In the genomic region with DNA sequence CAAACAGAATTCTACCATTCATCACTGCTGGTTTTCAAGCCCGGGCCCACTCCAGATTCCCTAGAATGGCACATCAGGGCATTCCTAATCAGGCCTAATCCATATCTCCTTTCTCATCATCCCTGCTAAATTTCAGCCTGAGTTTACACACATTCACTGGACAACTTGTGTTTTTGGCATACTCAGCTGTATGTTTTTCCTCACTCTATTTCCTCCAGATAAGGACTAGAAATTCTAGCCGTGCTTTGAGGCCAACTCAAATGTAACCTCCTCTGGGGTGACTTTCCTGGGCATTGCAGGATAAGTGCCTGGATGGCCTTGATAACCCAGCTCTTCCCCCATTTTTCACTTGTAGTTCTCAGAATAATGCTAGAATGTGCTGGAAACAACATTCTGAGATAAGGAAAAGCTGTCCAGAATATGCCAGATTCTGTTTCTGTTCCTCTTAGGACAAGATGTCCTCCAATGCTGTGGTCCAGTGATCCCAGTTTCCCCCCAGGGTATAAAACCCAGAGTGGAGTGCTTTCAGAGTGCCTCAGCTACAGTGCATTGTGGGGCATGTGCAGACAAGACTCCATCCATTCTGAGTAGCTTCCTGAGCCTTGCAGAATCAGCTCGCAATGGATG, we compare ENCODE assay signal across 2 cellular contexts.
TF ChIP-seq lines count a peak whose summit lies in the region.

No MANE protein-coding gene starts in this region.

TF ChIP-seq in SK-N-SH treated with all-trans-retinoic acid at 6 μM for 48 hours, 23 proteins besides CTCF, POLR2A, EP300 and RAD21:
- TF ChIP-seq TOX (CRISPR knock-in tag; IDR thresholded peaks at IDR 0.05; ENCODE audit: borderline replicate concordance), result no peak
- TF ChIP-seq GLIS3 (CRISPR knock-in tag; IDR thresholded peaks at IDR 0.05), result no peak
- TF ChIP-seq ISL1 (CRISPR knock-in tag; IDR thresholded peaks at IDR 0.05), result 0 out of 2 replicates have a peak, but pooled peaks have one; percentile 21

TF ChIP-seq in endothelial cell of umbilical vein, 7 proteins besides CTCF, POLR2A, EP300 and RAD21:
- TF ChIP-seq GATA2 (IDR thresholded peaks at IDR 0.05; ENCODE audit: insufficient read depth, insufficient read length, low read depth, low read length) (peak; percentile 88), JUN (IDR thresholded peaks at IDR 0.05; ENCODE audit: borderline replicate concordance, insufficient read depth, insufficient read length, low read depth) (no peak)
